In the genomic region with DNA sequence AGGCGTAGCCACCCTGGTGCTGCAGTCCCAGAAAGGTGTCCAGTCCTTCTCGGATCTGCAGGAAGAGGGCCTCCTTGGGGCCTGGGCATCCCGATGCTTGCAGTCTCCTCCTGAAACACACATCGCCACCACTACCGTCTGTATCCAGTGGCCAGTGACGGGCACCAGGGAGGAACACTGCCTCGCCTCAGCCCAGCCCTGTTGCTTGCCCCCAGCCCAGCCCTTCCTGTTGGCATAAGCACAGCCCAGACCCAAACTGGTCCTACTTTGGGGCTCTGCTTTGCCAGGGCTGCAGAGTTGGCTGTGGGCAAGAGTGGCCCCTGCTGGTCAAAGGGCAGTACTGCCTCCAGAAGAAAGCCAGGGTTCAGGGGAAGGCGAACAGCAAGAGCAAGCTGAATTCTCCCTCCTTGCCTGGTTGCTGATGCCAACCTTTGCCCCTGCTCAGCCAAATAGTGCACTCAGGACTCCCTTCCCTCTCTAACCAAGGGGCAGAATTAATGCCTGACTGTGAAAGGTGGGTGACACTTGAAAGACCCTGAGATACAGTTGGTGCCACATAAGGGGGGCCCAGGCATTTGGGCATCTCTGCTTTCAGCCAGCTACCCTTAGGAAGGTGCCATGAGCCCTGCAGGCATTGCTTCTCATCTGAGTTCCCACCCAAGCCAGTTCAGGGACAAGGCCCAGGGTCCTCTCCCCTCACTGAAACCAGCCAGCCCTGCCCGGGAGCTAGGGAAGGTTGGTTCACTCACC, we compare ENCODE assay signal across 9 cellular contexts. TPM values are rescaled to one million over a fixed set of nuclear protein-coding genes. Genes with fewer than 3 reads are reported as not detected.
A peak's percentile ranks its signal among the peaks of the same experiment; 100 is the strongest.
DNase-seq lines count a peak whose midpoint lies in the region; ATAC-seq and TF ChIP-seq lines count a peak whose summit lies in the region.
"Had no signal": no experiment of that assay in that cellular context is flagged by ENCODE, and none has a peak within 500 bp of the region (broad histone marks: within the 10 kb centered on the region; RNA-seq: fewer than 3 reads in every experiment).

No MANE protein-coding gene starts in this region.

- no peaks in the 10 kb centered on the region for H3K9me3 Mint-ChIP-seq in activated B cell treated with CpG ODN at 0.5 μM for 24 hours
- H3K9me3 Mint-ChIP-seq: T-helper 1 cell treated with Interleukin-12 subunit alpha and Interleukin-12 subunit beta and Interleukin-4 antibody, amounts not matched to agents 30 μg/mL and 1 μg/mL, for 36 hours had no signal

- DNase-seq in COR-L47 (lab: John Stamatoyannopoulos, UW) = peak; percentile 66
- peak; percentile 59 for DNase-seq in HCEC 1CT
- peak; percentile 61 for DNase-seq in NCI-H2107 (lab: John Stamatoyannopoulos, UW)
- peak; percentile 73 for DNase-seq in activated B cell treated with CpG ODN at 0.5 μM for 24 hours
- peak; percentile 75 for DNase-seq in central memory CD4-positive, alpha-beta T cell
- DNase-seq in kidney tubule cell (ENCODE audit: low spot score) = peak; percentile 71
- DNase-seq in stimulated activated CD4-positive, alpha-beta T cell treated with anti-CD3 and anti-CD28 coated beads, Interleukin-15, amount 100 ng/mL, for 24 hours = peak; percentile 79

- H3K27ac Mint-ChIP-seq in activated B cell treated with CpG ODN at 0.5 μM for 24 hours = peak overlapping the region; percentile 70

- no peaks in the 10 kb centered on the region for H3K36me3 Mint-ChIP-seq in activated B cell treated with CpG ODN at 0.5 μM for 24 hours (ENCODE audit: low read depth)

- H3K27me3 Mint-ChIP-seq in activated B cell treated with CpG ODN at 0.5 μM for 24 hours = no peaks in the 10 kb centered on the region

- peak; percentile 43 for TF ChIP-seq CTCF in activated B cell treated with CpG ODN at 0.5 μM for 24 hours (IDR thresholded peaks at IDR 0.05)

- H3K4me1 Mint-ChIP-seq in activated B cell treated with CpG ODN at 0.5 μM for 24 hours = peaks cover 22% of the 10 kb centered on the region

- CTCF ChIA-PET in activated B cell treated with CpG ODN at 0.5 μM for 24 hours (lab: Charles Lee) = interaction anchor here (0.6 to 6.9 kb wide), 22 partner anchors 8 to 290 kb away, joined by 3 to 142 read pairs (median 4); a partner anchor contains a TSS

- POLR2A ChIA-PET in activated B cell treated with CpG ODN at 0.5 μM for 24 hours (lab: Charles Lee) = interaction anchor here (0.6 to 3.1 kb wide), 12 partner anchors 9 to 64 kb away, joined by 3 to 26 read pairs (median 5); a partner anchor contains a TSS

- intact Hi-C loops in activated B cell treated with CpG ODN at 0.5 μM for 24 hours (cut with micrococcal nuclease) = loop anchor here (1.0 to 2.0 kb wide), 5 partner anchors 19 to 78 kb away; a partner anchor contains a TSS

- no peak overlapping the region for H3K4me3 Mint-ChIP-seq in activated B cell treated with CpG ODN at 0.5 μM for 24 hours
- H3K4me3 Mint-ChIP-seq: T-helper 1 cell treated with Interleukin-12 subunit alpha and Interleukin-12 subunit beta and Interleukin-4 antibody, amounts not matched to agents 30 μg/mL and 1 μg/mL, for 36 hours had no signal

- peak; percentile 99 for ATAC-seq in activated B cell treated with CpG ODN at 0.5 μM for 24 hours (ENCODE audit: low read depth)
- no peak for ATAC-seq in HG03045 (IDR thresholded peaks at IDR 0.05; ENCODE audit: unreplicated experiment)

RNA-seq across cellular contexts. Expression of a gene that starts 11.1 kb away (rescaled TPM):
- 188 and 207 TPM in 2 replicates for total RNA-seq in activated B cell treated with CpG ODN at 0.5 μM for 24 hours

RNA-seq across cellular contexts. Expression of a gene that starts 31.3 kb away (rescaled TPM):
- 136 and 146 TPM in 2 replicates for total RNA-seq in activated B cell treated with CpG ODN at 0.5 μM for 24 hours

RNA-seq across cellular contexts. Expression of a gene that starts 48.0 kb away (rescaled TPM):
- total RNA-seq in activated B cell treated with CpG ODN at 0.5 μM for 24 hours = not detected in 2 replicates

RNA-seq across cellular contexts. Expression of a gene that starts 55.2 kb away (rescaled TPM):
- total RNA-seq in activated B cell treated with CpG ODN at 0.5 μM for 24 hours = 88.3 and 105 TPM in 2 replicates
